Comparison of ENCODE assay signal across 2 cellular contexts in the genomic region with DNA sequence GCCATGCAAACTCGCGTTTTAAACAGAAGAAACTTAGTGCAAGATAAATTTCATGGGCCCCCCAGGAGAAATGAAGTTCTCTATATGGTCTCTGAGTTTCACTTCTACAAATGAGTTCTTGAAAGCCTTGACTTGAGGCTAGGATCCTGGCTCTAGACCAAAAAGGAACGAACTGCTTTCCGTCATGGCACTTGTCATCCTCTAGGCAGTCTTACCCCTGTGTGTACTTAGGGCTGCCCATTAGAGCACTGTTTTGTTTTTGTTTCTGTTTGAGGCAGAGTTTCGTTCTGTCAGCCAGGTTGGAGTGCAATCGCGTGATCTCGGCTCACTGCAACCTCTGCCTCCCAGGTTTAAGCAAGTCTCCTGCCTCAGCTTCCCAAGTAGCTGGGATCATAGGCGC.
TF ChIP-seq lines count a peak whose summit lies in the region.

No MANE protein-coding gene starts in this region.

TF ChIP-seq in WTC11, 78 proteins besides CTCF, POLR2A, EP300 and RAD21 (continued from another document):
- TF ChIP-seq, protein P1, sequence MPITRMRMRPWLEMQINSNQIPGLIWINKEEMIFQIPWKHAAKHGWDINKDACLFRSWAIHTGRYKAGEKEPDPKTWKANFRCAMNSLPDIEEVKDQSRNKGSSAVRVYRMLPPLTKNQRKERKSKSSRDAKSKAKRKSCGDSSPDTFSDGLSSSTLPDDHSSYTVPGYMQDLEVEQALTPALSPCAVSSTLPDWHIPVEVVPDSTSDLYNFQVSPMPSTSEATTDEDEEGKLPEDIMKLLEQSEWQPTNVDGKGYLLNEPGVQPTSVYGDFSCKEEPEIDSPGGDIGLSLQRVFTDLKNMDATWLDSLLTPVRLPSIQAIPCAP (CRISPR knock-in tag; IDR thresholded peaks at IDR 0.05) = no peak
- no peak for TF ChIP-seq NR1H2 (CRISPR knock-in tag; IDR thresholded peaks at IDR 0.05)
- TF ChIP-seq ESRRA (CRISPR knock-in tag; IDR thresholded peaks at IDR 0.05; ENCODE audit: borderline replicate concordance) = no peak
- TF ChIP-seq, protein P2, sequence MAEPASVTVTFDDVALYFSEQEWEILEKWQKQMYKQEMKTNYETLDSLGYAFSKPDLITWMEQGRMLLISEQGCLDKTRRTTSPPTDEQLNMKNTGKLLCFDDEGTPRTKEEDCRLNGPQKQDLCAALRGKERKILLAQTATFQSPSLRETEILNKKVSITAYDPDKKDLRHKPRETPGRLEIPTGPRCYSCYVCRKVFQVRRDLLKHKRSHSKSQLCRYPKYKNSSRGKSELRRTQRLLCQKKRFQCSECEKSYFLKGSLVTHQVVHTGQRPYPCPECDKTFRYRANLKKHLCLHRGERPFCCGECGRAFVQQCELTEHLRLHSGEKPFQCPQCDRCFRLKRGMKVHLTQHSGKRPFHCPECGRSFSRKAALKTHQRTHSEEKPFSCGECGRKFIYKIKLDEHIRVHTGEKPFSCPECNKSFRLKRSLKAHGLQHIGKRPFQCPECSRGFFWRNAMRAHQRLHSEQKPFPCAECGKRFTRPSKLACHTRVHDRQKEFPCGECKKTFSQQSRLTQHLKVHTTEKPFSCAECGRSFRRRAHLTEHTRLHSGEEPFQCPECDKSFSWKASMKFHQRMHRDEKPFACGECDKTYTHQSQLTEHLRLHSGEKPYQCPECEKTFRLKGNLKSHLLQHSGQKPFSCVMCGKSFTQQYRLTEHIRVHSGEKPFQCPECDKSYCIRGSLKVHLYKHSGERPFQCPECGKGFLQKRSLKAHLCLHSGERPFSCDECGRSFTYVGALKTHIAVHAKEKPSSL (CRISPR knock-in tag; conservative IDR thresholded peaks at IDR 0.05) = no peak
- no peak for TF ChIP-seq GRHL2 (CRISPR knock-in tag; IDR thresholded peaks at IDR 0.05; ENCODE audit: insufficient replicate concordance, severe bottlenecking)
- TF ChIP-seq, protein P3, sequence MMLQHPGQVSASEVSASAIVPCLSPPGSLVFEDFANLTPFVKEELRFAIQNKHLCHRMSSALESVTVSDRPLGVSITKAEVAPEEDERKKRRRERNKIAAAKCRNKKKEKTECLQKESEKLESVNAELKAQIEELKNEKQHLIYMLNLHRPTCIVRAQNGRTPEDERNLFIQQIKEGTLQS (CRISPR knock-in tag; conservative IDR thresholded peaks at IDR 0.05) = no peak
TF ChIP-seq in WTC11: peak in this region for 0.

TF ChIP-seq in SK-N-SH, 30 proteins besides CTCF, POLR2A, EP300 and RAD21 (continued from another document):
- TF ChIP-seq, protein P4, sequence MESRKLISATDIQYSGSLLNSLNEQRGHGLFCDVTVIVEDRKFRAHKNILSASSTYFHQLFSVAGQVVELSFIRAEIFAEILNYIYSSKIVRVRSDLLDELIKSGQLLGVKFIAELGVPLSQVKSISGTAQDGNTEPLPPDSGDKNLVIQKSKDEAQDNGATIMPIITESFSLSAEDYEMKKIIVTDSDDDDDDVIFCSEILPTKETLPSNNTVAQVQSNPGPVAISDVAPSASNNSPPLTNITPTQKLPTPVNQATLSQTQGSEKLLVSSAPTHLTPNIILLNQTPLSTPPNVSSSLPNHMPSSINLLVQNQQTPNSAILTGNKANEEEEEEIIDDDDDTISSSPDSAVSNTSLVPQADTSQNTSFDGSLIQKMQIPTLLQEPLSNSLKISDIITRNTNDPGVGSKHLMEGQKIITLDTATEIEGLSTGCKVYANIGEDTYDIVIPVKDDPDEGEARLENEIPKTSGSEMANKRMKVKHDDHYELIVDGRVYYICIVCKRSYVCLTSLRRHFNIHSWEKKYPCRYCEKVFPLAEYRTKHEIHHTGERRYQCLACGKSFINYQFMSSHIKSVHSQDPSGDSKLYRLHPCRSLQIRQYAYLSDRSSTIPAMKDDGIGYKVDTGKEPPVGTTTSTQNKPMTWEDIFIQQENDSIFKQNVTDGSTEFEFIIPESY (IDR thresholded peaks at IDR 0.05; ENCODE audit: borderline replicate concordance, low read depth) = no peak
- no peak for TF ChIP-seq GABPA (IDR thresholded peaks at IDR 0.05; ENCODE audit: low read depth)
- no peak for TF ChIP-seq FOSL2 (IDR thresholded peaks at IDR 0.05; ENCODE audit: borderline replicate concordance, low read depth)
- no peak for TF ChIP-seq MXI1 (IDR thresholded peaks at IDR 0.05; ENCODE audit: low read depth, low read length)
- no peak for TF ChIP-seq RFX5 (IDR thresholded peaks at IDR 0.05; ENCODE audit: low read length)
- TF ChIP-seq MEF2A (IDR thresholded peaks at IDR 0.05; ENCODE audit: borderline replicate concordance, low read depth) = no peak
- TF ChIP-seq JUND (IDR thresholded peaks at IDR 0.05) = no peak
- TF ChIP-seq EZH2phosphoT487 (IDR thresholded peaks at IDR 0.05; ENCODE audit: borderline replicate concordance, low read depth) = no peak
- TF ChIP-seq NFIC (IDR thresholded peaks at IDR 0.05; ENCODE audit: borderline replicate concordance) = no peak
- no peak for TF ChIP-seq GATA2 (CRISPR knock-in tag; IDR thresholded peaks at IDR 0.05)
- no peak for TF ChIP-seq RCOR1 (IDR thresholded peaks at IDR 0.05; ENCODE audit: low read length)
- no peak for TF ChIP-seq POLR2AphosphoS5 (IDR thresholded peaks at IDR 0.05; ENCODE audit: low read depth, low read length)
- TF ChIP-seq TAF1 (IDR thresholded peaks at IDR 0.05; ENCODE audit: borderline replicate concordance, low read depth, low read length) = no peak
